8 cellular contexts compared by ENCODE assay signal in the genomic region with DNA sequence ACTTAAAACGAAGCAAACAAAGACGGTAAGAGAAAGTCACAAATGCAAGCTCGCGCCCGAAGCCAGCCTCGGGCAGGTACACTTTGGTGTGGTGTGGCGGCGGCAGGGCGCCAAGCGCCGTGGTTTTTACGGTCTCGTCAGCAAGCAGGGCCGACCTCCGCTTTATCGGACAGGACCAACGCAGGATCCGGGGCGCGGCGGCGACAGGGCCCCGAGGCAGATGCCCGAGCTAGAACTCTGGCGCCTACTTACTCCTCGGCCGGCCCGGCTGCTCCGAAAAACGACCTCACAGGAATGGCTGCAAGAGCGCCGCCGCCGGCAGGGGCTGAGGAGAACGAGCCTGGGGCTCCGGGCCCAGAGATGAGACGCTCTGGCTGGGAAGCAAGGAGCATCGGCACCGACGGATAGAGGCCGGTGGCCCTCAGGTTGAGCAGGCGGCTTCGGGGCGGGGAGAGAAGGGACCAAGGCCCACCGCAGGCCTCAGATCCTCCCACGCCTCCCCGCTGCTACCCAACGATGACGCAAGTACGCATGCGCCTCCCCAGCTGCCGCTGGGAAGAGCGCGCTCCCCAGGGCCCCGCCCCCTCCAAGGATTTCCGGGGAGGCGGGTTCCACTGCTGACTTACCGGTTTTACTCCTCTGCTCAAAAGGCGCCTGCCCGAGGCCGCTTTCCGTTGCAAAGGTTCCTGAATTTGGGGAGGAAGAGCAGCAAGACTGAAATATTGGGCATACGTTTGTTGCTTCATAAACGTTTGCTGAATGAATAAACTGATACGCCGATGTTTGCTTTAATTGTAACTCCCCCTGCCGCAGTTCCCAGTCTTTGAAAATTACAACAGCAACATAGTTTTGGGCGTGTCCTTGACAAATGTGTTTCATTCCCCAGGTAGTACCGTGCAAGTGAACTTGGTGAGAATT.
DNase-seq lines count a peak whose midpoint lies in the region; ATAC-seq, FAIRE-seq and TF ChIP-seq lines count a peak whose summit lies in the region.

No MANE protein-coding gene starts in this region.

- H3K27me3 Mint-ChIP-seq in Calu3 (ENCODE audit: unreplicated experiment): no peaks in the 10 kb centered on the region

- H4K91ac ChIP-seq in H1 (replicated peaks; ENCODE audit: insufficient read length, low read length) (peak overlapping the region; percentile 34), mesenchymal stem cell (ENCODE audit: low read length) (peak overlapping the region; percentile 92)

- H3K4me3 Mint-ChIP-seq in Calu3 (ENCODE audit: low read depth, unreplicated experiment): peak overlapping the region; percentile 89

- peaks cover 46% of the 10 kb centered on the region for H3K36me3 Mint-ChIP-seq in Calu3 (ENCODE audit: insufficient read depth, unreplicated experiment)

- no peak for TF ChIP-seq RAD21 in H1 (IDR thresholded peaks at IDR 0.05 in 1 of 2, conservative IDR thresholded peaks at IDR 0.05 in 1 of 2; ENCODE audit: low read depth in 2 of 2, low read length in 2 of 2)

- POLR2A ChIA-PET in H1 (lab: Charles Lee; ENCODE audit: partially characterized antibody): interaction anchor here (0.5 to 1.7 kb wide), 9 partner anchors 9 to 206 kb away, joined by 3 to 6 read pairs (median 3); partner anchors contain the start of gene ECI2

- no peak overlapping the region for H3K23ac ChIP-seq in H1 (ENCODE audit: insufficient read length)
- no peak overlapping the region for H3K23ac ChIP-seq in mesenchymal stem cell (ENCODE audit: low read length in 2 of 2)

- H2BK120ac ChIP-seq in H1 (replicated peaks; ENCODE audit: low read depth, low read length): no peak overlapping the region
- peak overlapping the region; percentile 85 for H2BK120ac ChIP-seq in mesenchymal stem cell (ENCODE audit: low read depth, low read length)

- no peaks in the 10 kb centered on the region for H3K9me3 Mint-ChIP-seq in Calu3 (ENCODE audit: low read depth, unreplicated experiment)

- peaks cover 2% of the 10 kb centered on the region for H3K23me2 ChIP-seq in H1 (ENCODE audit: low read depth, low read length)

- H2BK15ac ChIP-seq in H1 (ENCODE audit: low read length) (no peak overlapping the region), mesenchymal stem cell (ENCODE audit: low read depth, poor library complexity, severe bottlenecking) (no peak overlapping the region)

- H2BK20ac ChIP-seq in H1 (ENCODE audit: low read length): no peak overlapping the region

- peak; percentile 71 for ATAC-seq in GM21381 (IDR thresholded peaks at IDR 0.05; ENCODE audit: unreplicated experiment)

- H3K79me1 ChIP-seq in H1 (ENCODE audit: low read depth, low read length) (no peaks in the 10 kb centered on the region; the same call in 1 of the 2 replicates), mesenchymal stem cell (replicated peaks; ENCODE audit: low read length, poor library complexity, severe bottlenecking) (peaks cover 11% of the 10 kb centered on the region)

- peaks cover 25 to 64% of the 10 kb centered on the region in 2 experiments; a peak in 3 of 4 replicates for H3K79me2 ChIP-seq in H1 (ENCODE audit: control insufficient read depth in 1 of 2, insufficient read depth in 2 of 2, low read length in 2 of 2)

- H3K4ac ChIP-seq in H1 (replicated peaks; ENCODE audit: insufficient read length, low read depth, low read length) (no peak overlapping the region), mesenchymal stem cell (ENCODE audit: low read depth in 1 of 2, low read length in 2 of 2) (peak overlapping the region; percentile 30 to 99)

- peak overlapping the region; percentile 89 for H3K18ac ChIP-seq in H1 (ENCODE audit: extremely low read depth, low read length)
- H3K18ac ChIP-seq in mesenchymal stem cell (ENCODE audit: low read depth in 1 of 2, low read length in 2 of 2): peak overlapping the region; percentile 92 to 96

- peaks cover 1 to 2% of the 10 kb centered on the region in 2 experiments for H4K20me1 ChIP-seq in H1 (replicated peaks in 1 of 2; ENCODE audit: control insufficient read depth in 1 of 2, insufficient read depth in 2 of 2, low read length in 2 of 2)

- H3K27ac ChIP-seq in H1 (ENCODE audit: low read depth, low read length): peak overlapping the region; percentile 92
- peak overlapping the region; percentile 99 for H3K27ac ChIP-seq in mesenchymal stem cell (ENCODE audit: low read length, poor library complexity, severe bottlenecking)

- H2AFZ ChIP-seq in H1 (ENCODE audit: low read length) (no peak overlapping the region), mesenchymal stem cell (ENCODE audit: low read depth, low read length) (peak overlapping the region; percentile 84)

- H2BK5ac ChIP-seq in H1 (ENCODE audit: low read depth, low read length) (peak overlapping the region; percentile 94), mesenchymal stem cell (ENCODE audit: low read depth, low read length, poor library complexity, severe bottlenecking) (peak overlapping the region; percentile 93)

- no TSS peak for BruUV-seq in Calu3 (replicated peaks; lab: Mats Ljungman, UMichigan)

- no peak for TF ChIP-seq EP300 in H1 (IDR thresholded peaks at IDR 0.05; ENCODE audit: borderline replicate concordance in 1 of 2, low read depth in 2 of 2, low read length in 2 of 2)

- CTCF ChIA-PET in Calu3 (lab: Charles Lee): interaction anchor here (0.6 to 1.1 kb wide), 4 partner anchors 11 to 138 kb away, joined by 3 to 4 read pairs (median 3); no protein-coding TSS in a partner anchor
- CTCF ChIA-PET in H1 (lab: Charles Lee; ENCODE audit: partially characterized antibody): interaction anchor here (0.8 to 1.3 kb wide), 2 partner anchors 16 to 28 kb away, joined by 3 read pairs; no protein-coding TSS in a partner anchor

- H3K9ac ChIP-seq in H1 (replicated peaks in 1 of 4; ENCODE audit: extremely low read depth in 1 of 4, low read depth in 3 of 4, low read length in 3 of 4): peak overlapping the region; percentile 72 to 92 (median 88)
- peak overlapping the region; percentile 99 for H3K9ac ChIP-seq in mesenchymal stem cell (ENCODE audit: low read length)

- H3K4me1 Mint-ChIP-seq in Calu3 (ENCODE audit: low read depth, unreplicated experiment): peaks cover 13% of the 10 kb centered on the region

- TF ChIP-seq CTCF in Calu3 (IDR thresholded peaks at IDR 0.05; ENCODE audit: unreplicated experiment) (peak; percentile 26), H1 (IDR thresholded peaks at IDR 0.05; ENCODE audit: control extremely low read depth in 1 of 3, insufficient read depth in 1 of 3, low read depth in 1 of 3, low read length in 3 of 3) (peak in 2 of 3 experiments; percentile 29 to 33; a peak in 3 of 4 replicates)

- H4K8ac ChIP-seq in H1 (ENCODE audit: extremely low read depth, insufficient read depth, low read length) (peak overlapping the region; percentile 92; the same call in 1 of the 2 replicates), mesenchymal stem cell (ENCODE audit: low read length) (peak overlapping the region; percentile 98)

- peaks cover 0 to 6% (median 0%) of the 10 kb centered on the region in 4 experiments; a peak in 2 of 8 replicates for H3K36me3 ChIP-seq in H1 (ENCODE audit: control insufficient read depth in 2 of 4, insufficient read depth in 4 of 4, low read length in 3 of 4)
- H3K36me3 ChIP-seq in mesenchymal stem cell (ENCODE audit: control insufficient read depth in 1 of 2, insufficient read depth in 2 of 2, low read depth in 1 of 2, low read length in 2 of 2): peaks cover 0 to 8% of the 10 kb centered on the region in 2 experiments

- H3K4me2 ChIP-seq in H1 (ENCODE audit: insufficient read depth in 1 of 2, low read depth in 2 of 2, low read length in 2 of 2) (peak overlapping the region; percentile 79 to 84), mesenchymal stem cell (ENCODE audit: low read length, poor library complexity, severe bottlenecking) (peak overlapping the region; percentile 78)

- H4K5ac ChIP-seq in H1 (ENCODE audit: insufficient read length, low read depth, low read length): peak overlapping the region; percentile 82

- no peaks in the 10 kb centered on the region for H3K27me3 ChIP-seq in H1 (replicated peaks in 1 of 4; ENCODE audit: control insufficient read depth in 3 of 4, extremely low read depth in 1 of 4, insufficient read depth in 3 of 4, low read length in 3 of 4)
- H3K27me3 ChIP-seq in mesenchymal stem cell (ENCODE audit: control insufficient read depth in 1 of 2, insufficient read depth in 1 of 2, low read length in 2 of 2): no peaks in the 10 kb centered on the region

- H3K27ac Mint-ChIP-seq in Calu3 (ENCODE audit: unreplicated experiment): peak overlapping the region; percentile 95

- FAIRE-seq in HTR-8/SVneo (lab: Jason Lieb, UNC) (peak; percentile 63), H1 (lab: Jason Lieb, UNC) (no peak)

- TF ChIP-seq POLR2A in H1 (IDR thresholded peaks at IDR 0.05; ENCODE audit: control extremely low read depth in 1 of 2, low read depth in 2 of 2, low read length in 2 of 2): peak; percentile 49 to 93

- DNase-seq in Calu3: peak; percentile 92
- DNase-seq in HTR-8/SVneo (ENCODE audit: insufficient read length, low spot score): peak; percentile 89
- DNase-seq in NOMO-1 (lab: John Stamatoyannopoulos, UW; ENCODE audit: unreplicated experiment in 2 of 2): peak; percentile 96
- DNase-seq in activated CD8-positive, alpha-beta memory T cell treated with anti-CD3 and anti-CD28 coated beads for 48 hours (ENCODE audit: low read depth in 2 of 3, low spot score in 2 of 3): peak; percentile 92 to 96 (median 92)
- peak; percentile 89 to 96 for DNase-seq in H1 (ENCODE audit: low read depth in 1 of 2, low spot score in 2 of 2)
- peak; percentile 96 for DNase-seq in mesenchymal stem cell
- DNase-seq in stimulated activated CD8-positive, alpha-beta memory T cell treated with anti-CD3 and anti-CD28 coated beads, Interleukin-12 subunit alpha, Interleukin-12 subunit beta, amount 100 ng/mL, for 24 hours (ENCODE audit: extremely low read depth): peak; percentile 96

- intact Hi-C loops in Calu3 (cut with micrococcal nuclease; ENCODE audit: unreplicated experiment): no loop called here

- WGBS in H1 (ENCODE audit: extremely low coverage in 1 of 2, insufficient coverage in 1 of 2, insufficient read length in 1 of 2, insufficient replicate concordance in 2 of 2, low coverage in 1 of 2, low lambda C conversion rate in 2 of 2, missing lambda C conversion rate in 1 of 2), 2 experiments: 1% methylated on average over 67 of the region's 69 CpGs; no CpG with 5 or more reads in 1 of the 2 experiments
- under 1% methylated on average over 53 of the region's 69 CpGs for WGBS in mesenchymal stem cell

- H3K56ac ChIP-seq in H1 (replicated peaks; ENCODE audit: insufficient read length, low read depth, low read length): peak overlapping the region; percentile 60

- H3K9me3 ChIP-seq in H1 (ENCODE audit: insufficient read depth in 2 of 2, low read depth in 1 of 2, low read length in 1 of 2) (no peaks in the 10 kb centered on the region), mesenchymal stem cell (ENCODE audit: control insufficient read depth, low read length) (no peaks in the 10 kb centered on the region)

- H3K4me1 ChIP-seq in H1 (replicated peaks in 1 of 4; ENCODE audit: control insufficient read depth in 3 of 4, insufficient read depth in 4 of 4, low read length in 3 of 4) (peaks cover 4 to 9% (median 5%) of the 10 kb centered on the region in 4 experiments; a peak in 4 of 7 replicates), mesenchymal stem cell (ENCODE audit: control insufficient read depth, insufficient read depth, low read depth, low read length) (no peaks in the 10 kb centered on the region)

- H2AK5ac ChIP-seq in H1 (ENCODE audit: low read depth, low read length) (no peak overlapping the region), mesenchymal stem cell (ENCODE audit: low read length, severe bottlenecking) (no peak overlapping the region)

- peak overlapping the region; percentile 70 to 94 (median 88) for H3K4me3 ChIP-seq in H1 (ENCODE audit: extremely low read depth in 1 of 4, insufficient read depth in 2 of 4, low read depth in 3 of 4, low read length in 4 of 4)
- peak overlapping the region; percentile 79 to 92 for H3K4me3 ChIP-seq in mesenchymal stem cell (ENCODE audit: insufficient read depth in 1 of 2, low read depth in 1 of 2, low read length in 2 of 2)

- H2BK12ac ChIP-seq in H1 (ENCODE audit: low read depth, low read length) (no peak overlapping the region; the same call in 1 of the 2 replicates), mesenchymal stem cell (ENCODE audit: low read length in 2 of 2) (peak overlapping the region in 1 of 2 experiments; percentile 73)

- H3K14ac ChIP-seq in H1 (ENCODE audit: insufficient read length): no peak overlapping the region
- peak overlapping the region in 1 of 2 experiments; percentile 89 for H3K14ac ChIP-seq in mesenchymal stem cell (ENCODE audit: low read length in 2 of 2)

Comparison
In these comparisons a context has a peak if more than half of its experiments do, and no peak if none do; other contexts are left out.
1. Peak in every context shown above with its lines: DNase-seq, ATAC-seq, H3K4me3 ChIP-seq and H3K27ac ChIP-seq.